11 cellular contexts compared by ENCODE assay signal in genomic region chr3:180947761-180948390, GRCh38. TPM values are rescaled to one million over a fixed set of nuclear protein-coding genes. Genes with fewer than 3 reads are reported as not detected.
DNase-seq lines count a peak whose midpoint lies in the region; ATAC-seq, FAIRE-seq and TF ChIP-seq lines count a peak whose summit lies in the region.
"Had no signal": no experiment of that assay in that cellular context is flagged by ENCODE, and none has a peak within 500 bp of the region (broad histone marks: within the 10 kb centered on the region; RNA-seq: fewer than 3 reads in every experiment).

No MANE protein-coding gene starts in this region.

- H3K27me3 ChIP-seq in endodermal cell (ENCODE audit: control insufficient read depth, insufficient read depth, low read length, poor library complexity, severe bottlenecking), result no peaks in the 10 kb centered on the region
- H3K27me3 ChIP-seq: esophagus muscularis mucosa had no signal

- H3K9me3 Mint-ChIP-seq in endodermal cell, result no peaks in the 10 kb centered on the region
- no peaks in the 10 kb centered on the region for H3K9me3 Mint-ChIP-seq in T-helper 2 cell treated with Interferon-gamma antibody and Interleukin-4, amounts not matched to agents 5 μg/mL and 100 μg/mL, for 36 hours
- H3K9me3 Mint-ChIP-seq: natural killer cell; stimulated activated effector memory CD8-positive, alpha-beta T cell treated with anti-CD3 and anti-CD28 coated beads, Interleukin-12 subunit alpha, Interleukin-12 subunit beta, amount 100 ng/mL, for 72 hours had no signal

- peaks cover 61% of the 10 kb centered on the region for H3K36me3 Mint-ChIP-seq in endodermal cell (ENCODE audit: low read depth)
- peaks cover 48% of the 10 kb centered on the region for H3K36me3 Mint-ChIP-seq in T-helper 2 cell treated with Interferon-gamma antibody and Interleukin-4, amounts not matched to agents 5 μg/mL and 100 μg/mL, for 36 hours (ENCODE audit: low read depth)

- TF ChIP-seq POLR2A in H54 (IDR thresholded peaks at IDR 0.05; ENCODE audit: low read depth, low read length), result no peak

- DNase-seq in H54 (ENCODE audit: insufficient read length, low spot score) (no peak), endodermal cell (no peak), NCI-H128 (lab: John Stamatoyannopoulos, UW; ENCODE audit: unreplicated experiment) (no peak), KBM-7 (no peak)
- no peak for DNase-seq in T-helper 2 cell treated with Interferon-gamma antibody and Interleukin-4, amounts not matched to agents 5 μg/mL and 100 μg/mL, for 36 hours (ENCODE audit: low spot score)
- no peak for DNase-seq in stimulated activated naive CD4-positive, alpha-beta T cell treated with Interleukin-2 at 50 U/mL for 16 hours (lab: John Stamatoyannopoulos, UW)
- DNase-seq: natural killer cell had no signal

- peak overlapping the region; percentile 15 for H3K27ac Mint-ChIP-seq in endodermal cell
- no peak overlapping the region for H3K27ac Mint-ChIP-seq in T-helper 2 cell treated with Interferon-gamma antibody and Interleukin-4, amounts not matched to agents 5 μg/mL and 100 μg/mL, for 36 hours
- H3K27ac Mint-ChIP-seq: stimulated activated effector memory CD8-positive, alpha-beta T cell treated with anti-CD3 and anti-CD28 coated beads, Interleukin-12 subunit alpha, Interleukin-12 subunit beta, amount 100 ng/mL, for 72 hours had no signal

- H3K27ac ChIP-seq in endodermal cell (ENCODE audit: low read depth, low read length), result no peak overlapping the region
- H3K27ac ChIP-seq: esophagus muscularis mucosa had no signal

- no peak overlapping the region for H3K9ac ChIP-seq in endodermal cell (ENCODE audit: extremely low read depth, low read length, poor library complexity, severe bottlenecking)

- 69 to 80% methylated on average over 2 to 4 of the region's 4 CpGs for WGBS in endodermal cell (ENCODE audit: insufficient coverage in 1 of 2, insufficient read length in 1 of 2), 2 experiments

- peaks cover 81% of the 10 kb centered on the region for H3K36me3 ChIP-seq in endodermal cell (ENCODE audit: control insufficient read depth, insufficient read depth, low read length)

- no peaks in the 10 kb centered on the region for H3K9me3 ChIP-seq in endodermal cell (ENCODE audit: control insufficient read depth, low read length)
- H3K9me3 ChIP-seq: esophagus muscularis mucosa had no signal

- TF ChIP-seq CTCF in endodermal cell (conservative IDR thresholded peaks at IDR 0.05), result no peak

- no peaks in the 10 kb centered on the region for H3K27me3 Mint-ChIP-seq in endodermal cell (ENCODE audit: insufficient read depth)
- no peaks in the 10 kb centered on the region for H3K27me3 Mint-ChIP-seq in T-helper 2 cell treated with Interferon-gamma antibody and Interleukin-4, amounts not matched to agents 5 μg/mL and 100 μg/mL, for 36 hours (ENCODE audit: low read depth)

- ATAC-seq in GM18868 (IDR thresholded peaks at IDR 0.05; ENCODE audit: unreplicated experiment) (peak; percentile 90), HG03558 (IDR thresholded peaks at IDR 0.05; ENCODE audit: extremely low read depth, unreplicated experiment) (peak; percentile 60)
- ATAC-seq: natural killer cell; stimulated activated effector memory CD8-positive, alpha-beta T cell treated with anti-CD3 and anti-CD28 coated beads, Interleukin-12 subunit alpha, Interleukin-12 subunit beta, amount 100 ng/mL, for 72 hours had no signal

- H3K4me3 Mint-ChIP-seq in endodermal cell, result no peak overlapping the region
- H3K4me3 Mint-ChIP-seq in T-helper 2 cell treated with Interferon-gamma antibody and Interleukin-4, amounts not matched to agents 5 μg/mL and 100 μg/mL, for 36 hours, result no peak overlapping the region
- H3K4me3 Mint-ChIP-seq: natural killer cell; stimulated activated effector memory CD8-positive, alpha-beta T cell treated with anti-CD3 and anti-CD28 coated beads, Interleukin-12 subunit alpha, Interleukin-12 subunit beta, amount 100 ng/mL, for 72 hours had no signal

- H3K4me1 Mint-ChIP-seq in endodermal cell, result peaks cover 20% of the 10 kb centered on the region
- peaks cover 13% of the 10 kb centered on the region for H3K4me1 Mint-ChIP-seq in T-helper 2 cell treated with Interferon-gamma antibody and Interleukin-4, amounts not matched to agents 5 μg/mL and 100 μg/mL, for 36 hours (ENCODE audit: low read depth)

- no peak overlapping the region for H3K4me3 ChIP-seq in endodermal cell (ENCODE audit: low read length)
- H3K4me3 ChIP-seq: esophagus muscularis mucosa had no signal

- H3K4me1 ChIP-seq in endodermal cell (ENCODE audit: control insufficient read depth, insufficient read depth, low read length), result no peaks in the 10 kb centered on the region
- H3K4me1 ChIP-seq: esophagus muscularis mucosa had no signal

- in situ Hi-C loops in KBM-7 (cut with MboI; ENCODE audit: low pct_unique_long_range_greater_than_20kb, low sequenced_read_pairs), result no loop called here

- peak; percentile 50 for FAIRE-seq in H54 (lab: Jason Lieb, UNC)

RNA-seq across cellular contexts. Expression of gene FXR1, which starts 35.4 kb away (rescaled TPM):
- total RNA-seq in endodermal cell, result 100 to 1,000 TPM; 252 to 298 TPM
- polyA plus RNA-seq in endodermal cell (2013, experiment 1 of 2), result 248 TPM
- polyA plus RNA-seq in endodermal cell (2013, experiment 2 of 2), result 226 TPM

RNA-seq across cellular contexts. Expression of gene DNAJC19, which starts 41.7 kb away (rescaled TPM):
- total RNA-seq in endodermal cell, result 10 to 100 TPM; 60.1 to 70.2 TPM
- polyA plus RNA-seq in endodermal cell (2013, experiment 1 of 2), result 60.8 TPM
- 66.0 TPM for polyA plus RNA-seq in endodermal cell (2013, experiment 2 of 2)
